Comparison of ENCODE assay signal across 8 cellular contexts in genomic region chr6:7991992-7992815, GRCh38.
A peak's percentile ranks its signal among the peaks of the same experiment; 100 is the strongest.
DNase-seq lines count a peak whose midpoint lies in the region; ATAC-seq and TF ChIP-seq lines count a peak whose summit lies in the region.

No MANE protein-coding gene starts in this region.

- H3K4me1 Mint-ChIP-seq in naive thymus-derived CD4-positive, alpha-beta T cell: peaks cover 0 to 2% (median 0%) of the 10 kb centered on the region in 7 donors

- H3K9me3 Mint-ChIP-seq in naive thymus-derived CD4-positive, alpha-beta T cell: peaks cover 0 to 15% (median 2%) of the 10 kb centered on the region in 11 donors

- no peaks in the 10 kb centered on the region for H3K79me2 ChIP-seq in smooth muscle cell (ENCODE audit: low read depth)

- H3K27me3 Mint-ChIP-seq in naive thymus-derived CD4-positive, alpha-beta T cell: no peaks in the 10 kb centered on the region

- H3K36me3 ChIP-seq in cardiac muscle cell (no peaks in the 10 kb centered on the region), smooth muscle cell (ENCODE audit: low read depth) (no peaks in the 10 kb centered on the region)
- no peaks in the 10 kb centered on the region for H3K36me3 ChIP-seq in naive thymus-derived CD4-positive, alpha-beta T cell (ENCODE audit: control insufficient read depth in 2 of 3, insufficient read depth in 3 of 3, low read length in 3 of 3)

- CTCF ChIA-PET in naive thymus-derived CD4-positive, alpha-beta T cell (lab: Charles Lee): no interaction called here

- H3K27ac ChIP-seq in cardiac muscle cell: no peak overlapping the region
- peak overlapping the region; percentile 74 for H3K27ac ChIP-seq in smooth muscle cell (ENCODE audit: low read depth)
- no peak overlapping the region for H3K27ac ChIP-seq in naive thymus-derived CD4-positive, alpha-beta T cell (ENCODE audit: low read depth, low read length)

- H3F3A ChIP-seq in smooth muscle cell (ENCODE audit: low read depth): peaks cover 8% of the 10 kb centered on the region

- peaks cover 0 to 48% (median 33%) of the 10 kb centered on the region in 5 donors for H3K36me3 Mint-ChIP-seq in naive thymus-derived CD4-positive, alpha-beta T cell

- peak; percentile 95 for ATAC-seq in GM19463 (IDR thresholded peaks at IDR 0.05; ENCODE audit: unreplicated experiment)
- no peak for ATAC-seq in naive thymus-derived CD4-positive, alpha-beta T cell

- POLR2A ChIA-PET in naive thymus-derived CD4-positive, alpha-beta T cell (lab: Charles Lee): no interaction called here

- TF ChIP-seq CTCF in cardiac muscle cell (IDR thresholded peaks at IDR 0.05; ENCODE audit: low read depth, low read length) (peak; percentile 65), smooth muscle cell (IDR thresholded peaks at IDR 0.05; ENCODE audit: borderline replicate concordance, insufficient read depth, poor library complexity, severe bottlenecking) (peak; percentile 43)

- H3K4me3 Mint-ChIP-seq in naive thymus-derived CD4-positive, alpha-beta T cell: no peak overlapping the region

- peak overlapping the region; percentile 26 for H3K9ac ChIP-seq in smooth muscle cell (ENCODE audit: low read depth)

- H3K4me2 ChIP-seq in smooth muscle cell: peak overlapping the region; percentile 78

- H3K4me3 ChIP-seq in cardiac muscle cell: no peak overlapping the region
- H3K4me3 ChIP-seq in smooth muscle cell: no peak overlapping the region
- H3K4me3 ChIP-seq in naive thymus-derived CD4-positive, alpha-beta T cell (ENCODE audit: low read length): no peak overlapping the region

- no peaks in the 10 kb centered on the region for H4K20me1 ChIP-seq in smooth muscle cell (ENCODE audit: low read depth)

- DNase-seq in D341Med (ENCODE audit: low spot score): peak; percentile 61
- DNase-seq in HPDE6-E6E7 (ENCODE audit: extremely low spot score): peak; percentile 40
- peak; percentile 17 to 71 for DNase-seq in SW 1271 (lab: John Stamatoyannopoulos, UW)
- DNase-seq in cardiac muscle cell (ENCODE audit: low read depth in 1 of 2, low spot score in 1 of 2): peak in 1 of 2 donors; percentile 94
- DNase-seq in smooth muscle cell (lab: John Stamatoyannopoulos, UW; ENCODE audit: unreplicated experiment): no peak
- DNase-seq in activated CD4-positive, alpha-beta T cell treated with anti-CD3 and anti-CD28 coated beads for 1 hour: no peak
- no peak for DNase-seq in naive thymus-derived CD4-positive, alpha-beta T cell

- no peaks in the 10 kb centered on the region for H3K4me1 ChIP-seq in cardiac muscle cell (ENCODE audit: low read depth)
- peaks cover 2% of the 10 kb centered on the region for H3K4me1 ChIP-seq in smooth muscle cell (ENCODE audit: low read depth)
- no peaks in the 10 kb centered on the region for H3K4me1 ChIP-seq in naive thymus-derived CD4-positive, alpha-beta T cell (ENCODE audit: control insufficient read depth in 2 of 2, insufficient read depth in 2 of 2, low read length in 2 of 2)

- H3K27ac Mint-ChIP-seq in naive thymus-derived CD4-positive, alpha-beta T cell: no peak overlapping the region

- intact Hi-C loops in naive thymus-derived CD4-positive, alpha-beta T cell (cut with micrococcal nuclease): no loop called here

- WGBS in smooth muscle cell (ENCODE audit: low lambda C conversion rate): 24% methylated on average over 7 of the region's 7 CpGs

- H3K27me3 ChIP-seq in cardiac muscle cell: no peaks in the 10 kb centered on the region
- H3K27me3 ChIP-seq in smooth muscle cell (ENCODE audit: low read depth): no peaks in the 10 kb centered on the region
- no peaks in the 10 kb centered on the region for H3K27me3 ChIP-seq in naive thymus-derived CD4-positive, alpha-beta T cell (ENCODE audit: control insufficient read depth in 2 of 2, insufficient read depth in 2 of 2, low read length in 2 of 2)

- H2AFZ ChIP-seq in smooth muscle cell (ENCODE audit: low read depth): peak overlapping the region; percentile 60

- H3K9me3 ChIP-seq in cardiac muscle cell (ENCODE audit: low read depth) (no peaks in the 10 kb centered on the region), smooth muscle cell (replicated peaks; ENCODE audit: low read depth) (no peaks in the 10 kb centered on the region)
- H3K9me3 ChIP-seq in naive thymus-derived CD4-positive, alpha-beta T cell (ENCODE audit: control insufficient read depth in 2 of 3, low read length in 3 of 3): no peaks in the 10 kb centered on the region

Comparison
In these comparisons a context has a peak if more than half of its experiments do, and no peak if none do; other contexts are left out.
1. DNase-seq: peak in D341Med (single experiment), HPDE6-E6E7 (single experiment) and SW 1271 (2 of 2); none in smooth muscle cell (single experiment), activated CD4-positive, alpha-beta T cell treated with anti-CD3 and anti-CD28 coated beads for 1 hour (single experiment) and naive thymus-derived CD4-positive, alpha-beta T cell (0 of 9).